ENCODE assay signal across 8 cellular contexts in the genomic region with DNA sequence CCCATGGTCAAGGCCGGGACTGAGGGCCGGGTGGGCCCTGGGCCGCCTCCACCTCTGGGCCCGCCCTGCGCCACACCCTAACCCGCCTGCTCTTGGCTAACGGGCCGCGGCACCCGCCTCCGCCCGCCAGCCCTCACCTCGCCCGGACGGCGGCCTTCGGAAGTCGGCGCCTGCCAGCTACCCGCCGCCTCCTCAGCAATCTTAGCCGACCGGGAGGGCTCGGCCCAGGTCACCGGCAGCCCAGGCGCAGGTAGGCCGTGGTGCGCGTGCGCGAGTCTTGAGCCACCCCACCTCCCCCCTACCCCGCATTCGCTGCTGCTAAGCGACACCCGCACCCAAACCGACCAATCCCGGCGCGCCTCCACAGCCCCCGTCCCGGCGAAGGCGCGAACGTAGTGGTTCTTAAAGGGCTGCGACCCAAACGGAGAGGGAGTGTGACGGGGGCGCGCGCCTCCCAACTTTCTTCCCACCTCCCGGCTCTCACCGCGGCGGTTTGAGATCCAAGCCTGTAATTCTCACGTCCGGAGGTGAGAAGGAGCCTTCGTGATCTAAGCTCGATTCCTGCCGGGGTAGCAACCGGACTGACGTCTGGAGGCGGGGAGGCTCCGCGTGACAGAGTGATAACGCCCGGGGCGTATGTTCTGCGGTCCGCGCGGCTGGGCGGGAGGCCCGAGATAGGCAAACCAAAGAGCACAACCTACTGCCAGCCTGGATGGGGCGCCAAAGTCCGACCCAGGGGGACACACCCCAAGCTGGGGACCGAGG. TPM values are rescaled to one million over a fixed set of nuclear protein-coding genes. Genes with fewer than 3 reads are reported as not detected.
DNase-seq lines count a peak whose midpoint lies in the region; TF ChIP-seq lines count a peak whose summit lies in the region.

A gene with protein sequence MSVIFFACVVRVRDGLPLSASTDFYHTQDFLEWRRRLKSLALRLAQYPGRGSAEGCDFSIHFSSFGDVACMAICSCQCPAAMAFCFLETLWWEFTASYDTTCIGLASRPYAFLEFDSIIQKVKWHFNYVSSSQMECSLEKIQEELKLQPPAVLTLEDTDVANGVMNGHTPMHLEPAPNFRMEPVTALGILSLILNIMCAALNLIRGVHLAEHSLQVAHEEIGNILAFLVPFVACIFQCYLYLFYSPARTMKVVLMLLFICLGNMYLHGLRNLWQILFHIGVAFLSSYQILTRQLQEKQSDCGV (minus strand): TSS at position 259 of the 765 bp plus-strand sequence. CDS start 12,921 bp downstream, outside the sequence.

- H3K27ac ChIP-seq in stomach smooth muscle (ENCODE audit: low read length): peak within 1 kb of the TSS; percentile 81

- no peaks in the 10 kb centered on the region for H3K9me3 ChIP-seq in stomach smooth muscle (ENCODE audit: control insufficient read depth in 2 of 2, low read length in 2 of 2)

- peaks cover 14% of the 10 kb centered on the region for H3K4me1 ChIP-seq in stomach smooth muscle (ENCODE audit: control insufficient read depth, insufficient read depth, low read length)

- peaks cover 37% of the 10 kb centered on the region for H3K4me1 Mint-ChIP-seq in neural crest cell

- no peaks in the 10 kb centered on the region for H3K27me3 ChIP-seq in stomach smooth muscle (ENCODE audit: control insufficient read depth in 1 of 2, insufficient read depth in 2 of 2, low read length in 2 of 2)

- H3K4me3 ChIP-seq in stomach smooth muscle (ENCODE audit: low read length in 2 of 2): peak within 1 kb of the TSS; percentile 79 to 86

- DNase-seq in ELR (ENCODE audit: low read depth) (peak; percentile 95), H4 (ENCODE audit: low spot score) (peak; percentile 85), LoVo (ENCODE audit: low spot score) (peak; percentile 94), SHP77 (lab: John Stamatoyannopoulos, UW) (peak; percentile 88 to 95), fibroblast of the conjunctiva (ENCODE audit: low read depth) (peak; percentile 84), neural crest cell (ENCODE audit: low read depth, low spot score) (peak; percentile 94)
- DNase-seq in activated effector memory CD4-positive, alpha-beta T cell treated with anti-CD3 and anti-CD28 coated beads, Interleukin-2, amount 50 U/mL, for 16 hours: peak; percentile 98

- no peaks in the 10 kb centered on the region for H3K27me3 Mint-ChIP-seq in neural crest cell (ENCODE audit: low read depth)

- peak within 1 kb of the TSS; percentile 98 for H3K4me3 Mint-ChIP-seq in neural crest cell

- peaks cover 11% of the 10 kb centered on the region for H3K36me3 Mint-ChIP-seq in neural crest cell (ENCODE audit: low read depth)

- peaks cover 0 to 4% of the 10 kb centered on the region in 2 donors for H3K36me3 ChIP-seq in stomach smooth muscle (ENCODE audit: control insufficient read depth in 2 of 2, insufficient read depth in 2 of 2, low read length in 2 of 2)

- peak within 1 kb of the TSS; percentile 97 for H3K27ac Mint-ChIP-seq in neural crest cell (ENCODE audit: unreplicated experiment)

- H3K9ac ChIP-seq in stomach smooth muscle (ENCODE audit: low read length in 2 of 2): peak within 1 kb of the TSS; percentile 79 to 87

- no peaks in the 10 kb centered on the region for H3K9me3 Mint-ChIP-seq in neural crest cell

- TF ChIP-seq CTCF in neural crest cell (conservative IDR thresholded peaks at IDR 0.05): no peak

RNA-seq across cellular contexts. Expression of the gene that starts here (rescaled TPM):
- 42.4 and 48.1 TPM in 2 replicates for total RNA-seq in H4 (2014; rRNA removed; shearing (Covaris generic))
- total RNA-seq in neural crest cell: 46.6 and 47.8 TPM in 2 replicates

Comparison
In these comparisons a context has a peak if more than half of its experiments do, and no peak if none do; other contexts are left out.
1. Peak in every context shown above with its lines: DNase-seq, H3K4me3 ChIP-seq and H3K27ac ChIP-seq.